In the genomic region with DNA sequence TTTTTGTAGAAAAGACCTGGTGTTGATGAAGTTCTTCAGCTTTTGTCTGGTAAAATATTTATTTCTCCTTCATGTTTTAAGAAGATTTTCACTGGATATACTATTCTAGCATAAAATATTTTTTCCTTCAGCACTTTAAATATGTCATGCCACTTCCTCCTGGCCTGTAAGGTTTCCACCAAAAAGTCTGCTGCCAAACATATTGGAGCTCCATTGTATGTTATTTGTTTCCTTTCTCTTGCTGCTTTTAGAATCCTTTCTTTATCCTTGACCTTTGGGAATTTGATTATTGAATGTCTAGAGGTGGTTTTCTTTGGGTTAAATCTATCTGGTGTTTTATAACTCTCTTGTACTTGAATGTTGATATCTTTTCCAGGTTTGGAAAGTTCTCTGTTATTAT, we compare ENCODE assay signal across 30 cellular contexts. TPM values are rescaled to one million over a fixed set of nuclear protein-coding genes. Genes with fewer than 3 reads are reported as not detected.
"Had no signal": no experiment of that assay in that cellular context is flagged by ENCODE, and none has a peak within 500 bp of the region (broad histone marks: within the 10 kb centered on the region; RNA-seq: fewer than 3 reads in every experiment).

No MANE protein-coding gene starts in this region.

- H3K27ac Mint-ChIP-seq: stimulated activated effector memory CD8-positive, alpha-beta T cell treated with anti-CD3 and anti-CD28 coated beads, Interleukin-12 subunit alpha, Interleukin-12 subunit beta, amount 100 ng/mL, for 72 hours; stimulated activated naive B cell treated with anti-CD40 and anti-IgM and Interleukin-4, amounts not matched to agents 10 μg/mL and 1 μg/mL and 100 μg/mL, for 72 hours; stimulated activated naive CD8-positive, alpha-beta T cell treated with anti-CD3 and anti-CD28 coated beads, Interleukin-15, Interleukin-2, amounts not matched to agents 100 ng/mL and 50 ng/mL, for 24 hours; type B pancreatic cell had no signal

- H3K9me3 ChIP-seq: suprapubic skin, thoracic aorta, thyroid gland, tibial artery, tibial nerve, transverse colon, upper lobe of left lung, upper lobe of right lung, uterus, vagina had no signal

- H3K9me3 Mint-ChIP-seq: stimulated activated naive CD8-positive, alpha-beta T cell treated with anti-CD3 and anti-CD28 coated beads, Interleukin-15, Interleukin-2, amounts not matched to agents 100 ng/mL and 50 ng/mL, for 24 hours; type B pancreatic cell had no signal

- H3K4me3 ChIP-seq: stomach, suprapubic skin, thoracic aorta, thyroid gland, tibial artery, tibial nerve, transverse colon, upper lobe of left lung, upper lobe of right lung, uterus, vagina had no signal

- H3K4me3 Mint-ChIP-seq: stimulated activated effector memory CD8-positive, alpha-beta T cell treated with anti-CD3 and anti-CD28 coated beads, Interleukin-12 subunit alpha, Interleukin-12 subunit beta, amount 100 ng/mL, for 72 hours; stimulated activated naive B cell treated with anti-CD40 and anti-IgM and Interleukin-4, amounts not matched to agents 10 μg/mL and 1 μg/mL and 100 μg/mL, for 72 hours; stimulated activated naive CD8-positive, alpha-beta T cell treated with anti-CD3 and anti-CD28 coated beads, Interleukin-15, Interleukin-2, amounts not matched to agents 100 ng/mL and 50 ng/mL, for 24 hours; type B pancreatic cell had no signal

- DNase-seq: stimulated activated CD4-positive, alpha-beta T cell treated with anti-CD3 and anti-CD28 coated beads, Interleukin-1b, Interleukin-23, amount 100 ng/mL, for 48 hours; stimulated activated CD4-positive, alpha-beta T cell treated with anti-CD3 and anti-CD28 coated beads, Interleukin-2, amount 100 ng/mL, for 24 hours; stimulated activated CD4-positive, alpha-beta T cell treated with anti-CD3 and anti-CD28 coated beads, Interleukin-2, amount 100 ng/mL, for 48 hours; stimulated activated CD4-positive, alpha-beta T cell treated with anti-CD3 and anti-CD28 coated beads, Interleukin-4, amount 100 ng/mL, for 1 hour; stimulated activated CD4-positive, alpha-beta T cell treated with anti-CD3 and anti-CD28 coated beads, Interleukin-4, amount 100 ng/mL, for 24 hours; stimulated activated CD4-positive, alpha-beta T cell treated with anti-CD3 and anti-CD28 coated beads, Interleukin-4, amount 100 ng/mL, for 4 hours; stimulated activated CD8-positive, alpha-beta memory T cell treated with anti-CD3 and anti-CD28 coated beads, Interleukin-4, amount 100 ng/mL, for 48 hours; stimulated activated naive B cell treated with anti-CD40 and anti-IgM and Interleukin-4, amounts not matched to agents 10 μg/mL and 1 μg/mL and 100 μg/mL, for 72 hours; stimulated activated naive CD4-positive, alpha-beta T cell; stimulated activated naive CD4-positive, alpha-beta T cell treated with Interleukin-2 at 50 U/mL for 16 hours; stimulated activated naive CD8-positive, alpha-beta T cell treated with anti-CD3 and anti-CD28 coated beads, Interleukin-15, Interleukin-2, amounts not matched to agents 100 U/mL and 50 U/mL, for 24 hours; stomach; substantia nigra; thyroid gland; tibial artery; transverse colon; trophoblast cell; upper lobe of left lung; upper lobe of right lung; uterus had no signal

- H3K27ac ChIP-seq: stomach, suprapubic skin, thoracic aorta, thyroid gland, tibial artery, tibial nerve, transverse colon, upper lobe of left lung, upper lobe of right lung, uterus, vagina had no signal

- H3K27me3 ChIP-seq: thyroid gland, tibial nerve, transverse colon, upper lobe of left lung, upper lobe of right lung, uterus, vagina had no signal

- H3K4me1 Mint-ChIP-seq: stimulated activated effector memory CD8-positive, alpha-beta T cell treated with anti-CD3 and anti-CD28 coated beads, Interleukin-12 subunit alpha, Interleukin-12 subunit beta, amount 100 ng/mL, for 72 hours; stimulated activated naive B cell treated with anti-CD40 and anti-IgM and Interleukin-4, amounts not matched to agents 10 μg/mL and 1 μg/mL and 100 μg/mL, for 72 hours had no signal

- ATAC-seq: stimulated activated effector memory CD8-positive, alpha-beta T cell treated with anti-CD3 and anti-CD28 coated beads, Interleukin-12 subunit alpha, Interleukin-12 subunit beta, amount 100 ng/mL, for 72 hours; stimulated activated naive B cell treated with anti-CD40 and anti-IgM and Interleukin-4, amounts not matched to agents 10 μg/mL and 1 μg/mL and 100 μg/mL, for 72 hours; stimulated activated naive CD8-positive, alpha-beta T cell treated with anti-CD3 and anti-CD28 coated beads, Interleukin-15, Interleukin-2, amounts not matched to agents 100 U/mL and 50 U/mL, for 24 hours; upper lobe of right lung had no signal

- H3K36me3 ChIP-seq: stomach, suprapubic skin, thoracic aorta, thyroid gland, tibial artery, tibial nerve, transverse colon, upper lobe of left lung, upper lobe of right lung, uterus, vagina had no signal

- H3K4me1 ChIP-seq: stomach, suprapubic skin, thyroid gland, tibial artery, tibial nerve, transverse colon, upper lobe of left lung, upper lobe of right lung, uterus, vagina had no signal

- FAIRE-seq: urothelium cell line had no signal

- H3K36me3 Mint-ChIP-seq: stimulated activated effector memory CD8-positive, alpha-beta T cell treated with anti-CD3 and anti-CD28 coated beads, Interleukin-12 subunit alpha, Interleukin-12 subunit beta, amount 100 ng/mL, for 72 hours; stimulated activated naive B cell treated with anti-CD40 and anti-IgM and Interleukin-4, amounts not matched to agents 10 μg/mL and 1 μg/mL and 100 μg/mL, for 72 hours; type B pancreatic cell had no signal

RNA-seq across cellular contexts. Expression of a gene that starts 35.6 kb away (rescaled TPM):
- total RNA-seq: subcutaneous adipose tissue, thoracic aorta, ureter had no signal
